Comparison of ENCODE assay signal across 2 cellular contexts in the genomic region with DNA sequence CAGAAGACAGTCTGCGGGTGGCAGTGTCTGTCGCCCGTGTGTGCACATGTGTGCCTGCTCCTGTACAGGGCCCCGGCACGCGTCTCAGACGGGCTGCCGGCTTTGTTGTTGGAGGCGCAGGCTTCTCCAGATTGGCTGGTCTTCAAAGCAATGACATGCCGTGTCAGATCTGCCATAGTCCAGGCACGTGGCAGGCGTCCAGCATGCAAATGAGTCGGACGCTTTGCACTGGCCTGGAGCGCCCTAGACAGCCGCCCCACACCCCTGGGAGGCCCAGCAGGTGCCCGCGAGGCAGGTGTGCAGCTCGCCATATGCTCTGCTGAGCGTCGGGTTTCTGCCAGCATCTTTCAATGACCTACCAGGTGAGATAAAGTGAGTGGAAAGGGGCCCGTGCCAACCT.
TF ChIP-seq lines count a peak whose summit lies in the region.

No MANE protein-coding gene starts in this region.

TF ChIP-seq in Ishikawa, 13 proteins besides CTCF, POLR2A, EP300 and RAD21 (continued from another document):
- TF ChIP-seq ZBTB7A (IDR thresholded peaks at IDR 0.05; ENCODE audit: low read depth), result no peak
- TF ChIP-seq CEBPB (IDR thresholded peaks at IDR 0.05), result 0 out of 2 replicates have a peak, but pooled peaks have one; percentile 8
- TF ChIP-seq, protein P1, sequence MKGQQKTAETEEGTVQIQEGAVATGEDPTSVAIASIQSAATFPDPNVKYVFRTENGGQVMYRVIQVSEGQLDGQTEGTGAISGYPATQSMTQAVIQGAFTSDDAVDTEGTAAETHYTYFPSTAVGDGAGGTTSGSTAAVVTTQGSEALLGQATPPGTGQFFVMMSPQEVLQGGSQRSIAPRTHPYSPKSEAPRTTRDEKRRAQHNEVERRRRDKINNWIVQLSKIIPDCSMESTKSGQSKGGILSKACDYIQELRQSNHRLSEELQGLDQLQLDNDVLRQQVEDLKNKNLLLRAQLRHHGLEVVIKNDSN (IDR thresholded peaks at IDR 0.05), result peak; percentile 66
- peak; percentile 97 for TF ChIP-seq TCF12 (IDR thresholded peaks at IDR 0.05; ENCODE audit: low read depth)
- peak; percentile 80 for TF ChIP-seq TEAD4 (IDR thresholded peaks at IDR 0.05)
- TF ChIP-seq FOXM1 (IDR thresholded peaks at IDR 0.05; ENCODE audit: borderline replicate concordance, low read depth), result peak; percentile 57; the same call in 1 of the 2 replicates
- no peak for TF ChIP-seq CREB1 (IDR thresholded peaks at IDR 0.05; ENCODE audit: low read depth)
- TF ChIP-seq TAF1 (IDR thresholded peaks at IDR 0.05; ENCODE audit: low read depth), result no peak
- TF ChIP-seq YY1 (IDR thresholded peaks at IDR 0.05; ENCODE audit: low read depth), result 0 out of 2 replicates have a peak, but pooled peaks have one; percentile 60

TF ChIP-seq in H1, 55 proteins besides CTCF, POLR2A, EP300 and RAD21 (continued from another document):
- TF ChIP-seq RBBP5 (IDR thresholded peaks at IDR 0.05; ENCODE audit: borderline replicate concordance, low read depth, low read length), result no peak
- TF ChIP-seq, protein P2, sequence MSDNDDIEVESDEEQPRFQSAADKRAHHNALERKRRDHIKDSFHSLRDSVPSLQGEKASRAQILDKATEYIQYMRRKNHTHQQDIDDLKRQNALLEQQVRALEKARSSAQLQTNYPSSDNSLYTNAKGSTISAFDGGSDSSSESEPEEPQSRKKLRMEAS (IDR thresholded peaks at IDR 0.05), result no peak
- TF ChIP-seq SP4 (IDR thresholded peaks at IDR 0.05; ENCODE audit: low read length), result no peak
- no peak for TF ChIP-seq EGR1 (IDR thresholded peaks at IDR 0.05; ENCODE audit: borderline replicate concordance, low read depth, low read length)
- no peak for TF ChIP-seq RFX5 (IDR thresholded peaks at IDR 0.05; ENCODE audit: borderline replicate concordance, low read depth, low read length)
